8 cellular contexts compared by ENCODE assay signal in genomic region chr11:43868852-43869567, GRCh38. TPM values are rescaled to one million over a fixed set of nuclear protein-coding genes. Genes with fewer than 3 reads are reported as not detected.
DNase-seq lines count a peak whose midpoint lies in the region; ATAC-seq, FAIRE-seq and TF ChIP-seq lines count a peak whose summit lies in the region.

No MANE protein-coding gene starts in this region.

- no peaks in the 10 kb centered on the region for H3K36me3 ChIP-seq in bronchial epithelial cell (ENCODE audit: control insufficient read depth, insufficient read depth, low read length)
- no peaks in the 10 kb centered on the region for H3K36me3 ChIP-seq in small intestine (ENCODE audit: control insufficient read depth in 2 of 2, insufficient read depth in 2 of 2, low read length in 2 of 2)
- no peaks in the 10 kb centered on the region for H3K36me3 ChIP-seq in BE2C

- H3K4me1 ChIP-seq in small intestine (ENCODE audit: control insufficient read depth in 2 of 2, insufficient read depth in 1 of 2, low read depth in 1 of 2, low read length in 1 of 2), result no peaks in the 10 kb centered on the region
- no peaks in the 10 kb centered on the region for H3K4me1 ChIP-seq in BE2C

- ATAC-seq in GM18870 (IDR thresholded peaks at IDR 0.05; ENCODE audit: unreplicated experiment) (peak; percentile 100), HG03045 (IDR thresholded peaks at IDR 0.05; ENCODE audit: unreplicated experiment) (peak; percentile 100)

- no peaks in the 10 kb centered on the region for H3K9me3 ChIP-seq in small intestine (ENCODE audit: control insufficient read depth, low read depth)
- no peaks in the 10 kb centered on the region for H3K9me3 ChIP-seq in BE2C

- H3K27me3 ChIP-seq in bronchial epithelial cell (ENCODE audit: control insufficient read depth, insufficient read depth, low read length) (no peaks in the 10 kb centered on the region), small intestine (ENCODE audit: control insufficient read depth in 2 of 2, insufficient read depth in 2 of 2, low read length in 2 of 2) (peaks cover 0 to 7% of the 10 kb centered on the region in 2 donors), BE2C (no peaks in the 10 kb centered on the region)

- H3K27ac ChIP-seq in small intestine (ENCODE audit: low read depth in 1 of 2, low read length in 1 of 2), result no peak overlapping the region

- FAIRE-seq in bronchial epithelial cell (lab: Jason Lieb, UNC), result no peak
- FAIRE-seq in small intestine (lab: Jason Lieb, UNC), result no peak

- H3K4me3 ChIP-seq in bronchial epithelial cell (ENCODE audit: low read depth, low read length) (no peak overlapping the region), small intestine (ENCODE audit: low read depth in 1 of 2, low read length in 2 of 2) (no peak overlapping the region), BE2C (ENCODE audit: low read depth, low read length) (no peak overlapping the region)

- 7 to 14% (median 10%) methylated on average over 5 of the region's 5 CpGs for WGBS in small intestine, 3 donors

- DNase-seq in Ammon's horn (ENCODE audit: low spot score) (peak; percentile 14), OCI-M2 (lab: John Stamatoyannopoulos, UW; ENCODE audit: unreplicated experiment) (peak; percentile 30), bronchial epithelial cell (ENCODE audit: low read depth) (peak; percentile 89), small intestine (peak; percentile 58), NCI-H1694 (lab: John Stamatoyannopoulos, UW) (no peak), BE2C (no peak)

- TF ChIP-seq CTCF in bronchial epithelial cell (IDR thresholded peaks at IDR 0.05; ENCODE audit: insufficient read depth, low read length, severe bottlenecking) (no peak), BE2C (IDR thresholded peaks at IDR 0.05; ENCODE audit: low read depth, low read length) (no peak)

RNA-seq across cellular contexts. Expression of gene ALKBH3, which starts 11.6 kb away (rescaled TPM):
- 67.7 and 78.0 TPM in 2 replicates for total RNA-seq in bronchial epithelial cell
- 10 to 100 TPM; 30.0 to 40.3 (median 39.2) TPM for polyA plus RNA-seq in small intestine
- 24.4 TPM for polyA plus RNA-seq in BE2C (2012; ENCODE audit: insufficient read depth, insufficient read length, low read depth)

Comparison
In these comparisons a context has a peak if more than half of its experiments do, and no peak if none do; other contexts are left out.
1. DNase-seq: peak in Ammon's horn (single experiment), OCI-M2 (single experiment), bronchial epithelial cell (single experiment) and small intestine (single experiment); none in NCI-H1694 (single experiment) and BE2C (single experiment).